4 cellular contexts compared by ENCODE assay signal in the genomic region with DNA sequence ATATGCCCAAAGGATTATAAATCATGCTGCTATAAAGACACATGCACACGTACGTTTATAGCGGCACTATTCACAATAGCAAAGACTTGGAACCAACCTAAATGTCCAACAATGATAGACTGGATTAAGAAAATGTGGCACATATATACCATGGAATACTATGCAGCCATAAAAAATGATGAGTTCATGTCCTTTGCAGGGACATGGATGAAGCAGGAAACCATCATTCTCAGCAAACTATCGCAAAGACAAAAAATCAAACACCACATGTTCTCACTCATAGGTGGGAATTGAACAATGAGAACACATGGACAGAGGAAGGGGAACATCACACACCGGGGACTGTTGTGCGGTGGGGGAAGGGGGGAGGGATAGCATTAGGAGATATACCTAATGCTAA. TPM values are rescaled to one million over a fixed set of nuclear protein-coding genes. Genes with fewer than 3 reads are reported as not detected.
"Had no signal": no experiment of that assay in that cellular context is flagged by ENCODE, and none has a peak within 500 bp of the region (broad histone marks: within the 10 kb centered on the region; RNA-seq: fewer than 3 reads in every experiment).

No MANE protein-coding gene starts in this region.

RNA-seq across cellular contexts. Expression of a gene that starts 51.3 kb away (rescaled TPM):
- total RNA-seq: HepG2, HT-29, HT1080, IMR-90 had no signal
- polyA plus RNA-seq: HepG2, IMR-90 had no signal
